31 cellular contexts compared by ENCODE assay signal in the genomic region with DNA sequence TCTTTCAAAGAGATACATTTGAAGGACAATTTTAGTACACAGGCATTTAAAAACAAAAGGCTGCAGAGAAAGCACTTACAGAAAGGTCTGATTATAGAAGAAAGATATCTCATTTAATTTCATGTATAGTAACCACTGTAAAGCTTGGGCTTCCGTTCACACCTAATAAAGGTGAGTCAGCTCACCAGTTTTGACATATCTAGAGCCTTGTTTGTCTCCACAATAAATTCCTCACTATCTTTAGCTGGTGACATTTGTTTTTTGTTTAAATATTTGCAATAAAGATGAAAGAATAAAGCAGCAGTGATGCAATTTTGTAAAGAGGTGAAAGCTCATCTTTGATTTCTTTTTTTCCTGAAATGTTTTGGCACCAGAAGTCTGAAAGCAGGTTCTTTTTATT. TPM values are rescaled to one million over a fixed set of nuclear protein-coding genes. Genes with fewer than 3 reads are reported as not detected.
A peak's percentile ranks its signal among the peaks of the same experiment; 100 is the strongest.
DNase-seq lines count a peak whose midpoint lies in the region; ATAC-seq and TF ChIP-seq lines count a peak whose summit lies in the region.
"Had no signal": no experiment of that assay in that cellular context is flagged by ENCODE, and none has a peak within 500 bp of the region (broad histone marks: within the 10 kb centered on the region; RNA-seq: fewer than 3 reads in every experiment).

No MANE protein-coding gene starts in this region.

- peaks cover 79% of the 10 kb centered on the region for H3K27me3 Mint-ChIP-seq in neural crest cell (ENCODE audit: low read depth)

- H3K4me1 Mint-ChIP-seq in neural crest cell = peaks cover 16% of the 10 kb centered on the region

- peaks cover 20% of the 10 kb centered on the region for H3K4me1 ChIP-seq in A673 (ENCODE audit: insufficient read depth, low read length, poor library complexity, severe bottlenecking)

- POLR2A ChIA-PET in A673 (lab: Charles Lee; ENCODE audit: low non-redundant PET) = no interaction called here

- H3K27me3 ChIP-seq in A673 (replicated peaks; ENCODE audit: insufficient read depth, low read depth, low read length, poor library complexity) (no peaks in the 10 kb centered on the region), dorsolateral prefrontal cortex (peaks cover 0 to 20% (median 0%) of the 10 kb centered on the region in 45 donors)

- no peaks in the 10 kb centered on the region for H3K9me3 Mint-ChIP-seq in neural crest cell
- H3K9me3 Mint-ChIP-seq: activated CD4-positive, alpha-beta memory T cell treated with anti-CD3 and anti-CD28 coated beads for 36 hours; activated naive CD4-positive, alpha-beta T cell treated with anti-CD3 and anti-CD28 coated beads for 36 hours; activated T-helper 1 cell treated with anti-CD3 and anti-CD28 coated beads, Interleukin-12 subunit alpha, Interleukin-12 subunit beta, Interleukin-2, Interleukin-4 antibody, amounts not matched to agents 30 ng/mL and 10 ng/mL and 1 ng/mL, durations not matched to agents 14 hours and 24 hours and 36 hours had no signal

- DNase-seq in A673 (ENCODE audit: low spot score) (no peak), M059J (ENCODE audit: low read depth) (peak; percentile 26), dorsolateral prefrontal cortex (no peak), neural crest cell (ENCODE audit: low read depth, low spot score) (no peak), NAMALWA (ENCODE audit: low spot score) (no peak), left cardiac atrium (no peak), CD1c-positive myeloid dendritic cell (ENCODE audit: extremely low spot score) (no peak)
- DNase-seq: activated CD4-positive, alpha-beta memory T cell treated with anti-CD3 and anti-CD28 coated beads for 36 hours; activated CD4-positive, CD25-positive, alpha-beta regulatory T cell; activated CD8-positive, alpha-beta memory T cell treated with anti-CD3 and anti-CD28 coated beads, Interleukin-2, amount 50 U/mL, for 4 hours; activated naive CD4-positive, alpha-beta T cell treated with anti-CD3 and anti-CD28 coated beads for 36 hours; DMS153; IMR-90; NCI-H1092 treated with DMSO at 0.1 percent for 48 hours; NCI-H2171; NCI-H524 treated with DMSO at 0.1 percent for 48 hours; NK-92 treated with Interleukin-12 subunit alpha and Interleukin-12 subunit beta, amount 100 ng/mL, for 24 hours; occipital lobe; SIG-M5; small intestine; stimulated activated CD4-positive, alpha-beta T cell treated with anti-CD3 and anti-CD28 coated beads, Interleukin-1b, Interleukin-23, amount 100 ng/mL, for 48 hours; stimulated activated CD8-positive, alpha-beta memory T cell treated with anti-CD3 and anti-CD28 coated beads, Interleukin-4, amount 100 ng/mL, for 48 hours; T-helper 1 cell had no signal

- CTCF ChIA-PET in A673 (lab: Charles Lee) = no interaction called here

- H3K27ac ChIP-seq in A673 (ENCODE audit: low read depth, low read length, poor library complexity, severe bottlenecking) (peak overlapping the region; percentile 10), dorsolateral prefrontal cortex (peak overlapping the region in 2 of 59 donors; percentile 71 to 87)
- H3K27ac ChIP-seq: tibial artery had no signal

- no peaks in the 10 kb centered on the region for H3K9me3 ChIP-seq in A673 (ENCODE audit: low read depth, low read length, poor library complexity, severe bottlenecking)
- H3K9me3 ChIP-seq: gastroesophageal sphincter, stomach, tibial artery had no signal

- H3K36me3 ChIP-seq in A673 (ENCODE audit: insufficient read depth, low read length, poor library complexity, severe bottlenecking) = no peaks in the 10 kb centered on the region
- H3K36me3 ChIP-seq: gastroesophageal sphincter, stomach, tibial artery had no signal

- H3K4me3 ChIP-seq in A673 (ENCODE audit: low read depth, low read length, poor library complexity, severe bottlenecking) (peak overlapping the region; percentile 73), dorsolateral prefrontal cortex (peak overlapping the region in 45 of 59 donors; percentile 46 to 79 (median 67))

- intact Hi-C loops in A673 (cut with micrococcal nuclease; ENCODE audit: unreplicated experiment) (no loop called here), dorsolateral prefrontal cortex (cut with DNase I) (no loop called here), left cardiac atrium (cut with DNase I) (no loop called here)

- peak overlapping the region; percentile 80 for H3K4me3 Mint-ChIP-seq in neural crest cell
- H3K4me3 Mint-ChIP-seq: activated CD4-positive, alpha-beta memory T cell treated with anti-CD3 and anti-CD28 coated beads for 36 hours; activated naive CD4-positive, alpha-beta T cell treated with anti-CD3 and anti-CD28 coated beads for 36 hours; activated T-helper 1 cell treated with anti-CD3 and anti-CD28 coated beads, Interleukin-12 subunit alpha, Interleukin-12 subunit beta, Interleukin-2, Interleukin-4 antibody, amounts not matched to agents 30 ng/mL and 10 ng/mL and 1 ng/mL, durations not matched to agents 14 hours and 24 hours and 36 hours; B cell; memory B cell had no signal

- H3K27ac Mint-ChIP-seq in neural crest cell (ENCODE audit: unreplicated experiment) = no peak overlapping the region
- H3K27ac Mint-ChIP-seq: activated CD4-positive, alpha-beta memory T cell treated with anti-CD3 and anti-CD28 coated beads for 36 hours; activated naive CD4-positive, alpha-beta T cell treated with anti-CD3 and anti-CD28 coated beads for 36 hours; activated T-helper 1 cell treated with anti-CD3 and anti-CD28 coated beads, Interleukin-12 subunit alpha, Interleukin-12 subunit beta, Interleukin-2, Interleukin-4 antibody, amounts not matched to agents 30 ng/mL and 10 ng/mL and 1 ng/mL, durations not matched to agents 14 hours and 24 hours and 36 hours; B cell; memory B cell had no signal

- TF ChIP-seq CTCF in A673 (conservative IDR thresholded peaks at IDR 0.05; ENCODE audit: low read depth, low read length) (no peak), dorsolateral prefrontal cortex (IDR thresholded peaks at IDR 0.05 in 54 of 56, conservative IDR thresholded peaks at IDR 0.05 in 2 of 56; ENCODE audit: low read depth in 1 of 56, partially characterized antibody in 56 of 56) (no peak), neural crest cell (conservative IDR thresholded peaks at IDR 0.05) (no peak)

- H3K36me3 Mint-ChIP-seq in neural crest cell (ENCODE audit: low read depth) = no peaks in the 10 kb centered on the region
- H3K36me3 Mint-ChIP-seq: memory B cell had no signal

- ATAC-seq in left cardiac atrium (no peak), SK-N-SH treated with all-trans-retinoic acid at 6 μM for 48 hours (no peak)

- no TSS peak for BruUV-seq in A673 (replicated peaks; lab: Mats Ljungman, UMichigan)

TF ChIP-seq in SK-N-SH treated with all-trans-retinoic acid at 6 μM for 48 hours, 23 proteins besides CTCF, POLR2A, EP300 and RAD21:
- TF ChIP-seq CREB5 (CRISPR knock-in tag; IDR thresholded peaks at IDR 0.05; ENCODE audit: low read depth) (no peak), SNAI2 (CRISPR knock-in tag; IDR thresholded peaks at IDR 0.05) (no peak), ESRRG (CRISPR knock-in tag; IDR thresholded peaks at IDR 0.05) (no peak), TCF4 (CRISPR knock-in tag; IDR thresholded peaks at IDR 0.05; ENCODE audit: borderline replicate concordance) (no peak)

RNA-seq across cellular contexts. Expression of gene EPHA5, which starts 1.1 kb away (rescaled TPM):
- 5.0 and 6.0 TPM in 2 replicates for total RNA-seq in A673 (2021)
- total RNA-seq in M059J (2014; rRNA removed; shearing (Covaris generic)) = 6.7 and 9.6 TPM in 2 replicates
- total RNA-seq in dorsolateral prefrontal cortex = 10 to 100 TPM in 116 of 120 experiments, 1 to 10 TPM in 4; 7.1 to 48.0 (median 23.2) TPM
- total RNA-seq in neural crest cell = 0.05 and 0.07 TPM in 2 replicates
- 1 to 10 TPM; 5.1 to 8.0 TPM for total RNA-seq in left cardiac atrium
- total RNA-seq: activated CD4-positive, alpha-beta memory T cell treated with anti-CD3 and anti-CD28 coated beads for 36 hours; activated naive CD4-positive, alpha-beta T cell treated with anti-CD3 and anti-CD28 coated beads for 36 hours; activated T-helper 1 cell treated with anti-CD3 and anti-CD28 coated beads, Interleukin-12 subunit alpha, Interleukin-12 subunit beta, Interleukin-2, Interleukin-4 antibody, amounts not matched to agents 30 ng/mL and 10 ng/mL and 1 ng/mL, durations not matched to agents 14 hours and 24 hours and 36 hours; B cell; left lobe of liver had no signal
